ENCODE assay signal across 13 cellular contexts in the genomic region with DNA sequence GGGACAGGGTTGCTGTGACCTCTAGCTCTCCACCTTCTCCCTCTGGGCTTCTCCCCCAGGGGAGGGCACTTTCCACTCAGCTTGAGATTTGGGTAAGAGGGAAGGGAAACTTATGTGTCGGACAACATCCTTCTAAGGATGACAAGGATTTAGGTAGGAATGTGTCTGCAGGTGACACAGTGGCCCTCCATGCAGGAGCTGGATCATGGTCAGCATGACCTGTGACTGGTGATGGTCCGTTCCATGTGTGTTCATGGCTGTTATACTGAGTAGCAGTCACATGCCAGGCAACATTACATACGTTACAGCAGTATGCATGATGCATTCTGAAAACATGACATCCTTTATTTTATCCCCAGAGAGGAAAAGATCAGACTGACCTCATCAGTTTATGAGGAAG.
"Had no signal": no experiment of that assay in that cellular context is flagged by ENCODE, and none has a peak within 500 bp of the region (broad histone marks: within the 10 kb centered on the region; RNA-seq: fewer than 3 reads in every experiment).

No MANE protein-coding gene starts in this region.

- DNase-seq: cortex of kidney; effector memory CD4-positive, alpha-beta T cell; glutamatergic neuron; islet precursor cell; natural killer cell; nucleus accumbens; small intestine; stimulated activated CD4-positive, alpha-beta T cell treated with anti-CD3 and anti-CD28 coated beads, Interleukin-2, amount 100 ng/mL, for 48 hours; stimulated activated naive CD4-positive, alpha-beta T cell treated with Interleukin-2 at 50 U/mL for 16 hours had no signal

- H3K27ac ChIP-seq: gastroesophageal sphincter, neural progenitor cell, pancreas had no signal

- H3K27me3 ChIP-seq: gastroesophageal sphincter, neural progenitor cell, pancreas had no signal

- H3K9me3 ChIP-seq: gastroesophageal sphincter, pancreas had no signal

- H3K4me1 ChIP-seq: neural progenitor cell, pancreas had no signal

- H3K4me2 ChIP-seq: neural progenitor cell had no signal

- H3K9ac ChIP-seq: neural progenitor cell had no signal

- FAIRE-seq: endometrium, pancreas, small intestine had no signal

- H2AFZ ChIP-seq: neural progenitor cell had no signal

- H3K4me3 ChIP-seq: gastroesophageal sphincter, neural progenitor cell, pancreas had no signal

- H3K36me3 ChIP-seq: neural progenitor cell, pancreas had no signal
